8 cellular contexts compared by ENCODE assay signal in the genomic region with DNA sequence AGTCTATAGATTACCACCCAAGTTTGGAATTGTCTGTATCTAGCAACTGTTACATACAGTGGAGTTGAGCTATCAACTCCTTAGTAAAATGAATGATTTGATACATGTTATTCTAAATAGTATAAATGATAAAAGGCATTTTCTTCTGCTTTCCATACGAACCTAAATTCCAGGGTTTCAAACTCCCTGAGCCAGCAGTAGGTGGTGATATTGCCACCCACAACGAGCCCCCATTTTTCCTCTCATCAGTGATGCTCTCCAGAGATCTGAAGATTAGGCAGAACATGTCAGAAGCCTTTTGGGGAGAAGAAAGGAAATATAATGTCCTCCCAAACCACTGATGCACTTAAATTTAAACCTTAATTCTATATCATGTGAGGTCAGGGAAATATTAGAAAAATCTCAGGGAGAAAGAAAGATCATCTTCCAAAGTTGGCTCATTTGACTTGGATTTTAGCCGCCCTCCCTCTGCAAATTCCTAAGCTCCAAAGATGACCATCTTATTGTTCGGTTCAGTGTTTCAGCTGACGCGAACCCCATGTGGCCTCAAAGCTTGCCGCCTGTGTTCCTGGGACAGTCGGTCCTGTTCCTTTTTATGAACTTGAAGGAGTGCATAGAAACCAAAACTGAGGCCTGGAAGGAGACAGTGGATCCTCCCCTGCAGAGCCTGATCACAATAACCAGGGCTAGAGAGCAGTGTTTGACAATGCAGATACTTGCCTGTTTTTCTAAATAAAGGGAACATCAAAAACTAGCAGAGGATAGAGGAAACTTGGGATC. TPM values are rescaled to one million over a fixed set of nuclear protein-coding genes. Genes with fewer than 3 reads are reported as not detected.
DNase-seq lines count a peak whose midpoint lies in the region; ATAC-seq and TF ChIP-seq lines count a peak whose summit lies in the region.

No MANE protein-coding gene starts in this region.

- ATAC-seq in mucosa of descending colon, result no peak
- no peak for ATAC-seq in GM18511 (IDR thresholded peaks at IDR 0.05; ENCODE audit: unreplicated experiment)
- ATAC-seq in GM18868 (IDR thresholded peaks at IDR 0.05; ENCODE audit: unreplicated experiment), result no peak

- peaks cover 21% of the 10 kb centered on the region for H3K4me1 ChIP-seq in mucosa of descending colon (ENCODE audit: low read depth)

- peak; percentile 39 for DNase-seq in AG08396 (ENCODE audit: low spot score)
- peak; percentile 18 for DNase-seq in KBM-7
- DNase-seq in caudate nucleus (lab: John Stamatoyannopoulos, UW), result peak in 29 of 61 donors; percentile 1 to 57 (median 17)
- no peak for DNase-seq in mucosa of descending colon
- no peak for DNase-seq in stimulated activated CD4-positive, alpha-beta T cell treated with anti-CD3 and anti-CD28 coated beads, Interleukin-12 subunit alpha, Interleukin-12 subunit beta, amount 100 ng/mL, for 4 hours
- DNase-seq in activated CD4-positive, alpha-beta T cell treated with anti-CD3 and anti-CD28 coated beads, Interleukin-2, amount 50 U/mL, for 1 hour, result no peak

- H3K27ac ChIP-seq in caudate nucleus (ENCODE audit: low read depth, low read length), result peak overlapping the region; percentile 12

- in situ Hi-C loops in KBM-7 (cut with MboI; ENCODE audit: low pct_unique_long_range_greater_than_20kb, low sequenced_read_pairs), result loop anchor here (25.0 kb wide), 1 partner anchor 173 kb away; the partner anchor contains the start of gene TCP10L

- no peaks in the 10 kb centered on the region for H3K9me3 ChIP-seq in mucosa of descending colon

- TF ChIP-seq CTCF in mucosa of descending colon (IDR thresholded peaks at IDR 0.05), result peak; percentile 5

- H3K4me3 ChIP-seq in mucosa of descending colon, result no peak overlapping the region

- intact Hi-C loops in mucosa of descending colon (cut with DNase I, micrococcal nuclease), result loop anchor here in 1 of 2 donors (10.0 kb wide), 2 partner anchors 160 to 190 kb away; no protein-coding TSS in a partner anchor

- no peaks in the 10 kb centered on the region for H3K36me3 ChIP-seq in mucosa of descending colon (ENCODE audit: low read depth)

RNA-seq across cellular contexts. Expression of gene EVA1C, which starts 2.3 kb away (rescaled TPM):
- 10 to 100 TPM; 13.7 to 27.8 (median 15.3) TPM for total RNA-seq in mucosa of descending colon

RNA-seq across cellular contexts. Expression of gene URB1, which starts 22.0 kb away (rescaled TPM):
- 10 to 100 TPM in 1 of 3 donors, 1 to 10 TPM in 2; 8.4 to 13.5 (median 8.7) TPM for total RNA-seq in mucosa of descending colon

Comparison
In these comparisons a context has a peak if more than half of its experiments do, and no peak if none do; other contexts are left out.
1. DNase-seq: peak in AG08396 (single experiment) and KBM-7 (single experiment); none in mucosa of descending colon (0 of 3), stimulated activated CD4-positive, alpha-beta T cell treated with anti-CD3 and anti-CD28 coated beads, Interleukin-12 subunit alpha, Interleukin-12 subunit beta, amount 100 ng/mL, for 4 hours (single experiment) and activated CD4-positive, alpha-beta T cell treated with anti-CD3 and anti-CD28 coated beads, Interleukin-2, amount 50 U/mL, for 1 hour (single experiment).